In genomic region chr17:66667491-66668030, GRCh38 we compare ENCODE assay signal across 13 cellular contexts.
DNase-seq lines count a peak whose midpoint lies in the region; ATAC-seq and TF ChIP-seq lines count a peak whose summit lies in the region.
"Had no signal": no experiment of that assay in that cellular context is flagged by ENCODE, and none has a peak within 500 bp of the region (broad histone marks: within the 10 kb centered on the region; RNA-seq: fewer than 3 reads in every experiment).

No MANE protein-coding gene starts in this region.

- H4K5ac ChIP-seq in mesendoderm (ENCODE audit: low read length) = no peak overlapping the region

- no peak overlapping the region for H3K4ac ChIP-seq in mesendoderm (ENCODE audit: low read depth, low read length)

- H3K4me1 Mint-ChIP-seq in activated naive CD8-positive, alpha-beta T cell (ENCODE audit: low read depth) = peaks cover 85% of the 10 kb centered on the region

- no CpG with 5 or more reads among the region's 4 CpGs for WGBS in mesendoderm (ENCODE audit: extremely low coverage, insufficient coverage, low lambda C conversion rate)
- WGBS in esophagus muscularis mucosa = 87% methylated on average over 4 of the region's 4 CpGs

- H3K27ac Mint-ChIP-seq in activated naive CD8-positive, alpha-beta T cell = peak overlapping the region; percentile 83
- H3K27ac Mint-ChIP-seq: dendritic cell treated with granulocyte-macrophage colony-stimulating factor and Interleukin-4, amounts not matched to agents 40 ng/mL and 50 ng/mL, for 4 days had no signal

- H3K79me1 ChIP-seq in mesendoderm (ENCODE audit: low read length) = no peaks in the 10 kb centered on the region

- H3K23ac ChIP-seq in mesendoderm (ENCODE audit: low read length) = no peak overlapping the region

- no peak overlapping the region for H2AK5ac ChIP-seq in mesendoderm (ENCODE audit: low read length)

- TF ChIP-seq CTCF in GM20000 (IDR thresholded peaks at IDR 0.05; ENCODE audit: extremely low read depth, missing control alignments) (no peak), colonic mucosa (IDR thresholded peaks at IDR 0.05) (no peak), esophagus muscularis mucosa (IDR thresholded peaks at IDR 0.05) (no peak)

- H3K27me3 ChIP-seq in mesendoderm (ENCODE audit: insufficient read depth, low read length, poor library complexity) (no peaks in the 10 kb centered on the region), colonic mucosa (no peaks in the 10 kb centered on the region), esophagus muscularis mucosa (no peaks in the 10 kb centered on the region)

- no peaks in the 10 kb centered on the region for H3K27me3 Mint-ChIP-seq in activated naive CD8-positive, alpha-beta T cell
- H3K27me3 Mint-ChIP-seq: dendritic cell treated with granulocyte-macrophage colony-stimulating factor and Interleukin-4, amounts not matched to agents 40 ng/mL and 50 ng/mL, for 4 days had no signal

- no peaks in the 10 kb centered on the region for H3K4me1 ChIP-seq in mesendoderm (ENCODE audit: control insufficient read depth, low read depth, low read length)
- no peaks in the 10 kb centered on the region for H3K4me1 ChIP-seq in colonic mucosa
- H3K4me1 ChIP-seq in esophagus muscularis mucosa = peaks cover 7 to 19% (median 13%) of the 10 kb centered on the region in 4 donors

- H3K36me3 ChIP-seq in mesendoderm (ENCODE audit: control insufficient read depth, insufficient read depth, low read length) (no peaks in the 10 kb centered on the region), colonic mucosa (no peaks in the 10 kb centered on the region), esophagus muscularis mucosa (no peaks in the 10 kb centered on the region)
- H3K36me3 ChIP-seq: neutrophil, thoracic aorta had no signal

- no peak for ATAC-seq in HG03095 (IDR thresholded peaks at IDR 0.05; ENCODE audit: unreplicated experiment)

- DNase-seq in GM20000 (ENCODE audit: low spot score) (peak; percentile 36), mesendoderm (no peak), colonic mucosa (no peak), esophagus muscularis mucosa (ENCODE audit: extremely low spot score) (no peak)
- peak; percentile 79 for DNase-seq in activated CD4-positive, alpha-beta T cell treated with anti-CD3 and anti-CD28 coated beads for 48 hours
- DNase-seq in stimulated activated CD8-positive, alpha-beta memory T cell treated with anti-CD3 and anti-CD28 coated beads, Interleukin-15, amount 100 ng/mL, for 4 hours (ENCODE audit: low read depth in 2 of 2) = peak; percentile 42 to 82
- DNase-seq: DMS 273 treated with DMSO at 0.1 percent for 48 hours, NCI-H2171 treated with DMSO at 0.1 percent for 48 hours had no signal

- H3K9me3 ChIP-seq in colonic mucosa (no peaks in the 10 kb centered on the region), esophagus muscularis mucosa (no peaks in the 10 kb centered on the region)
- H3K9me3 ChIP-seq: neutrophil, thoracic aorta had no signal

- no peak overlapping the region for H2BK120ac ChIP-seq in mesendoderm (ENCODE audit: low read depth, low read length)

- H3K4me2 ChIP-seq in mesendoderm (ENCODE audit: low read length) = no peak overlapping the region

- no peaks in the 10 kb centered on the region for H3K79me2 ChIP-seq in mesendoderm (ENCODE audit: control insufficient read depth, insufficient read depth, low read length)

- H3K36me3 Mint-ChIP-seq in activated naive CD8-positive, alpha-beta T cell = peaks cover 18% of the 10 kb centered on the region

- H3K27ac ChIP-seq in mesendoderm (ENCODE audit: low read depth, low read length) = no peak overlapping the region
- H3K27ac ChIP-seq in colonic mucosa = no peak overlapping the region
- H3K27ac ChIP-seq in esophagus muscularis mucosa (replicated peaks in 1 of 4) = no peak overlapping the region
- H3K27ac ChIP-seq: neutrophil, thoracic aorta had no signal

- no peak overlapping the region for H2BK5ac ChIP-seq in mesendoderm (ENCODE audit: low read length)

- H3K56ac ChIP-seq in mesendoderm (ENCODE audit: low read length) = no peak overlapping the region

- peak overlapping the region; percentile 67 for H3K4me3 Mint-ChIP-seq in activated naive CD8-positive, alpha-beta T cell
- H3K4me3 Mint-ChIP-seq: dendritic cell treated with granulocyte-macrophage colony-stimulating factor and Interleukin-4, amounts not matched to agents 40 ng/mL and 50 ng/mL, for 4 days had no signal

- intact Hi-C loops in colonic mucosa (cut with DNase I) = no loop called here
- intact Hi-C loops in esophagus muscularis mucosa (cut with DNase I) = no loop called here

- no peak overlapping the region for H4K8ac ChIP-seq in mesendoderm (ENCODE audit: low read depth, low read length)

- no peak overlapping the region for H3K9ac ChIP-seq in mesendoderm (ENCODE audit: low read length)
- no peak overlapping the region for H3K9ac ChIP-seq in colonic mucosa (ENCODE audit: low read depth in 2 of 2, low read length in 2 of 2)

- TF ChIP-seq POLR2A in esophagus muscularis mucosa (IDR thresholded peaks at IDR 0.05; ENCODE audit: low read depth) = no peak

- H3K4me3 ChIP-seq in mesendoderm (ENCODE audit: low read length) = no peak overlapping the region
- H3K4me3 ChIP-seq in colonic mucosa = no peak overlapping the region
- H3K4me3 ChIP-seq in esophagus muscularis mucosa = no peak overlapping the region
- H3K4me3 ChIP-seq: thoracic aorta had no signal

- no peaks in the 10 kb centered on the region for H3K9me3 Mint-ChIP-seq in activated naive CD8-positive, alpha-beta T cell (ENCODE audit: low read depth)
- H3K9me3 Mint-ChIP-seq: dendritic cell treated with granulocyte-macrophage colony-stimulating factor and Interleukin-4, amounts not matched to agents 40 ng/mL and 50 ng/mL, for 4 days had no signal

- H2BK15ac ChIP-seq in mesendoderm (replicated peaks; ENCODE audit: low read depth) = no peak overlapping the region

- no peak overlapping the region for H3K18ac ChIP-seq in mesendoderm (ENCODE audit: low read length)

- TF ChIP-seq EP300 in esophagus muscularis mucosa (IDR thresholded peaks at IDR 0.05) = no peak

Comparison
In these comparisons a context has a peak if more than half of its experiments do, and no peak if none do; other contexts are left out.
1. DNase-seq: peak in GM20000 (single experiment), activated CD4-positive, alpha-beta T cell treated with anti-CD3 and anti-CD28 coated beads for 48 hours (single experiment) and stimulated activated CD8-positive, alpha-beta memory T cell treated with anti-CD3 and anti-CD28 coated beads, Interleukin-15, amount 100 ng/mL, for 4 hours (2 of 2); none in mesendoderm (single experiment), colonic mucosa (single experiment) and esophagus muscularis mucosa (single experiment).